In genomic region chr2:173184031-173185004, GRCh38 we compare ENCODE assay signal across 9 cellular contexts.
DNase-seq lines count a peak whose midpoint lies in the region; ATAC-seq and TF ChIP-seq lines count a peak whose summit lies in the region.
"Had no signal": no experiment of that assay in that cellular context is flagged by ENCODE, and none has a peak within 500 bp of the region (broad histone marks: within the 10 kb centered on the region; RNA-seq: fewer than 3 reads in every experiment).

No MANE protein-coding gene starts in this region.

- WGBS in H9 (ENCODE audit: extremely low coverage, insufficient read length, low lambda C conversion rate): no CpG with 5 or more reads among the region's 11 CpGs

- peaks cover 0 to 8% (median 2%) of the 10 kb centered on the region in 3 donors for H3K36me3 ChIP-seq in skeletal muscle tissue (ENCODE audit: control insufficient read depth in 3 of 3, insufficient read depth in 3 of 3, low read length in 3 of 3)

- H3K18ac ChIP-seq in H9 (ENCODE audit: insufficient read length, low read depth, low read length): no peak overlapping the region

- H3K79me1 ChIP-seq in H9 (ENCODE audit: insufficient read depth, low read depth, low read length, poor library complexity, severe bottlenecking): no peaks in the 10 kb centered on the region

- no peak overlapping the region for H2BK5ac ChIP-seq in H9 (ENCODE audit: insufficient read length, low read length)

- H3K36me3 Mint-ChIP-seq in H9 (ENCODE audit: insufficient read depth in 1 of 3, low read depth in 3 of 3): peaks cover 0 to 4% (median 0%) of the 10 kb centered on the region in 3 experiments; a peak in 4 of 7 replicates
- no peaks in the 10 kb centered on the region for H3K36me3 Mint-ChIP-seq in T-helper 2 cell treated with Interferon-gamma antibody and Interleukin-4, amounts not matched to agents 5 μg/mL and 100 μg/mL, for 36 hours (ENCODE audit: low read depth)
- H3K36me3 Mint-ChIP-seq in activated naive CD8-positive, alpha-beta T cell treated with anti-CD3 and anti-CD28 coated beads for 36 hours: no peaks in the 10 kb centered on the region

- no peak overlapping the region for H3K4me3 Mint-ChIP-seq in H9
- no peak overlapping the region for H3K4me3 Mint-ChIP-seq in T-helper 2 cell treated with Interferon-gamma antibody and Interleukin-4, amounts not matched to agents 5 μg/mL and 100 μg/mL, for 36 hours
- H3K4me3 Mint-ChIP-seq in activated naive CD8-positive, alpha-beta T cell treated with anti-CD3 and anti-CD28 coated beads for 36 hours: no peak overlapping the region
- H3K4me3 Mint-ChIP-seq: activated naive CD4-positive, alpha-beta T cell treated with anti-CD3 and anti-CD28 coated beads, Interleukin-2, amount 10 ng/mL, durations not matched to agents 7 days and 5 days had no signal

- H3K4me1 ChIP-seq in H9 (ENCODE audit: insufficient read depth, low read length) (peaks cover 5% of the 10 kb centered on the region; the same call in 1 of the 2 replicates), skeletal muscle tissue (ENCODE audit: control insufficient read depth in 3 of 3, insufficient read depth in 3 of 3, low read length in 3 of 3) (peaks cover 18 to 25% (median 22%) of the 10 kb centered on the region in 3 donors)

- H3K4ac ChIP-seq in H9 (ENCODE audit: low read depth, low read length): no peak overlapping the region

- H2AK5ac ChIP-seq in H9 (ENCODE audit: insufficient read length, low read length): no peak overlapping the region

- no peak overlapping the region for H4K8ac ChIP-seq in H9 (replicated peaks; ENCODE audit: insufficient read length, low read depth, low read length)

- ATAC-seq in left cardiac atrium: peak; percentile 39 to 98
- ATAC-seq in GM19463 (IDR thresholded peaks at IDR 0.05; ENCODE audit: unreplicated experiment): no peak

- DNase-seq in H9 (peak; percentile 59), amniotic stem cell (lab: John Stamatoyannopoulos, UW) (peak; percentile 97), left cardiac atrium (peak; percentile 53), SKM-1 (lab: John Stamatoyannopoulos, UW; ENCODE audit: unreplicated experiment) (no peak)
- no peak for DNase-seq in T-helper 2 cell treated with Interferon-gamma antibody and Interleukin-4, amounts not matched to agents 5 μg/mL and 100 μg/mL, for 36 hours (ENCODE audit: low spot score)
- DNase-seq in activated naive CD8-positive, alpha-beta T cell treated with anti-CD3 and anti-CD28 coated beads for 36 hours: no peak
- DNase-seq: activated naive CD4-positive, alpha-beta T cell treated with anti-CD3 and anti-CD28 coated beads, Interleukin-2, amount 10 ng/mL, durations not matched to agents 7 days and 5 days had no signal

- no peaks in the 10 kb centered on the region for H3K27me3 Mint-ChIP-seq in H9 (ENCODE audit: low read depth)
- peaks cover 10% of the 10 kb centered on the region for H3K27me3 Mint-ChIP-seq in T-helper 2 cell treated with Interferon-gamma antibody and Interleukin-4, amounts not matched to agents 5 μg/mL and 100 μg/mL, for 36 hours (ENCODE audit: low read depth)
- peaks cover 19% of the 10 kb centered on the region for H3K27me3 Mint-ChIP-seq in activated naive CD8-positive, alpha-beta T cell treated with anti-CD3 and anti-CD28 coated beads for 36 hours

- peaks cover 0 to 6% of the 10 kb centered on the region in 2 experiments; a peak in 3 of 5 replicates for H3K9me3 Mint-ChIP-seq in H9
- no peaks in the 10 kb centered on the region for H3K9me3 Mint-ChIP-seq in T-helper 2 cell treated with Interferon-gamma antibody and Interleukin-4, amounts not matched to agents 5 μg/mL and 100 μg/mL, for 36 hours
- H3K9me3 Mint-ChIP-seq in activated naive CD8-positive, alpha-beta T cell treated with anti-CD3 and anti-CD28 coated beads for 36 hours: peaks cover 2% of the 10 kb centered on the region
- H3K9me3 Mint-ChIP-seq: activated naive CD4-positive, alpha-beta T cell treated with anti-CD3 and anti-CD28 coated beads, Interleukin-2, amount 10 ng/mL, durations not matched to agents 7 days and 5 days had no signal

- H2BK12ac ChIP-seq in H9 (ENCODE audit: insufficient read length, low read depth, low read length): no peak overlapping the region

- no peak overlapping the region for H2AFZ ChIP-seq in H9 (ENCODE audit: low read length)

- no peak overlapping the region for H2BK15ac ChIP-seq in H9 (ENCODE audit: low read depth, low read length)

- H3K4me1 Mint-ChIP-seq in H9: peaks cover 9 to 22% of the 10 kb centered on the region in 2 experiments
- no peaks in the 10 kb centered on the region for H3K4me1 Mint-ChIP-seq in T-helper 2 cell treated with Interferon-gamma antibody and Interleukin-4, amounts not matched to agents 5 μg/mL and 100 μg/mL, for 36 hours (ENCODE audit: low read depth)
- H3K4me1 Mint-ChIP-seq in activated naive CD8-positive, alpha-beta T cell treated with anti-CD3 and anti-CD28 coated beads for 36 hours: no peaks in the 10 kb centered on the region
- H3K4me1 Mint-ChIP-seq: activated naive CD4-positive, alpha-beta T cell treated with anti-CD3 and anti-CD28 coated beads, Interleukin-2, amount 10 ng/mL, durations not matched to agents 7 days and 5 days had no signal

- no peak overlapping the region for H4K5ac ChIP-seq in H9 (ENCODE audit: insufficient read length, low read depth, low read length)

- H3K9me3 ChIP-seq in H9 (ENCODE audit: control insufficient read depth, low read depth, low read length): no peaks in the 10 kb centered on the region
- no peaks in the 10 kb centered on the region for H3K9me3 ChIP-seq in skeletal muscle tissue (ENCODE audit: control insufficient read depth in 3 of 3, low read length in 3 of 3)

- H3K4me2 ChIP-seq in H9 (ENCODE audit: insufficient read depth, insufficient read length, low read length): no peak overlapping the region

- H3K27ac Mint-ChIP-seq in H9: peak overlapping the region; percentile 0 to 96 (median 17)
- no peak overlapping the region for H3K27ac Mint-ChIP-seq in T-helper 2 cell treated with Interferon-gamma antibody and Interleukin-4, amounts not matched to agents 5 μg/mL and 100 μg/mL, for 36 hours
- no peak overlapping the region for H3K27ac Mint-ChIP-seq in activated naive CD8-positive, alpha-beta T cell treated with anti-CD3 and anti-CD28 coated beads for 36 hours
- H3K27ac Mint-ChIP-seq: activated naive CD4-positive, alpha-beta T cell treated with anti-CD3 and anti-CD28 coated beads, Interleukin-2, amount 10 ng/mL, durations not matched to agents 7 days and 5 days had no signal

- H4K91ac ChIP-seq in H9 (ENCODE audit: insufficient read length, low read depth, low read length): no peak overlapping the region

- no peak overlapping the region for H3T11ph ChIP-seq in H9 (ENCODE audit: low read length)

- no peak overlapping the region for H2BK20ac ChIP-seq in H9 (ENCODE audit: low read depth, low read length, poor library complexity, severe bottlenecking)

- no peaks in the 10 kb centered on the region for H4K20me1 ChIP-seq in H9 (ENCODE audit: control insufficient read depth, insufficient read depth, insufficient read length)

- H3K27ac ChIP-seq in H9 (ENCODE audit: insufficient read length, low read depth, low read length) (no peak overlapping the region), skeletal muscle tissue (ENCODE audit: low read depth, low read length) (peak overlapping the region; percentile 62)

- H3K9ac ChIP-seq in H9 (ENCODE audit: extremely low read depth, insufficient read length, low read length): no peak overlapping the region
- H3K9ac ChIP-seq in skeletal muscle tissue (ENCODE audit: low read depth in 1 of 3, low read length in 3 of 3): no peak overlapping the region

- no peak overlapping the region for H3K23ac ChIP-seq in H9 (ENCODE audit: insufficient read length, low read depth, low read length)

- no peak overlapping the region for H3K56ac ChIP-seq in H9 (ENCODE audit: insufficient read length, low read depth, low read length)

- no peaks in the 10 kb centered on the region for H3K79me2 ChIP-seq in H9 (ENCODE audit: insufficient read depth, low read length)

- H3K27me3 ChIP-seq in H9 (ENCODE audit: insufficient read depth, low read length) (no peaks in the 10 kb centered on the region), skeletal muscle tissue (ENCODE audit: control insufficient read depth in 3 of 3, insufficient read depth in 3 of 3, low read length in 3 of 3) (no peaks in the 10 kb centered on the region)

- H2BK120ac ChIP-seq in H9 (ENCODE audit: low read depth, low read length, poor library complexity, severe bottlenecking): no peak overlapping the region

- no peaks in the 10 kb centered on the region for H3K23me2 ChIP-seq in H9 (ENCODE audit: insufficient read length, low read depth, low read length, poor library complexity, severe bottlenecking)

- intact Hi-C loops in left cardiac atrium (cut with DNase I): no loop called here

- no peak for TF ChIP-seq CTCF in H9 (conservative IDR thresholded peaks at IDR 0.05)

- H3K14ac ChIP-seq in H9 (ENCODE audit: insufficient read depth, low read length): no peak overlapping the region

- H3K4me3 ChIP-seq in skeletal muscle tissue (ENCODE audit: low read length in 3 of 3): no peak overlapping the region

Comparison
In these comparisons a context has a peak if more than half of its experiments do, and no peak if none do; other contexts are left out.
1. DNase-seq: peak in H9 (single experiment), amniotic stem cell (single experiment) and left cardiac atrium (single experiment); none in T-helper 2 cell treated with Interferon-gamma antibody and Interleukin-4, amounts not matched to agents 5 μg/mL and 100 μg/mL, for 36 hours (single experiment), SKM-1 (single experiment) and activated naive CD8-positive, alpha-beta T cell treated with anti-CD3 and anti-CD28 coated beads for 36 hours (single experiment).
2. H3K27ac Mint-ChIP-seq: peak in H9 (3 of 3); none in T-helper 2 cell treated with Interferon-gamma antibody and Interleukin-4, amounts not matched to agents 5 μg/mL and 100 μg/mL, for 36 hours (single experiment) and activated naive CD8-positive, alpha-beta T cell treated with anti-CD3 and anti-CD28 coated beads for 36 hours (single experiment).